In genomic region chr9:122261469-122261881, GRCh38 we compare ENCODE assay signal across 8 cellular contexts. TPM values are rescaled to one million over a fixed set of nuclear protein-coding genes. Genes with fewer than 3 reads are reported as not detected.
DNase-seq lines count a peak whose midpoint lies in the region; ATAC-seq and TF ChIP-seq lines count a peak whose summit lies in the region.

No MANE protein-coding gene starts in this region.

- no peaks in the 10 kb centered on the region for H3K9me3 ChIP-seq in osteoblast (ENCODE audit: low read depth, low read length)

- peaks cover 29% of the 10 kb centered on the region for H3K4me1 ChIP-seq in osteoblast (ENCODE audit: insufficient read depth, low read length)

- peaks cover 71% of the 10 kb centered on the region for H3K79me2 ChIP-seq in osteoblast (ENCODE audit: insufficient read depth, low read length)

- DNase-seq in COLO829 (ENCODE audit: low spot score) = peak; percentile 98
- peak; percentile 47 to 73 for DNase-seq in NCI-H187 (lab: John Stamatoyannopoulos, UW)
- DNase-seq in endothelial cell (ENCODE audit: low spot score) = no peak
- peak; percentile 94 for DNase-seq in osteoblast (ENCODE audit: insufficient read length, low spot score, missing footprints)
- DNase-seq in stimulated activated naive B cell treated with anti-CD40 and anti-IgM and Interleukin-4, amounts not matched to agents 10 μg/mL and 1 μg/mL and 100 μg/mL, for 72 hours = no peak
- DNase-seq in UCSD-AML1 (lab: John Stamatoyannopoulos, UW; ENCODE audit: unreplicated experiment) = no peak

- peaks cover 18% of the 10 kb centered on the region for H4K20me1 ChIP-seq in osteoblast (ENCODE audit: insufficient read depth, low read length)

- TF ChIP-seq CTCF in endothelial cell (IDR thresholded peaks at IDR 0.05; ENCODE audit: unreplicated experiment) = no peak
- TF ChIP-seq CTCF in osteoblast (IDR thresholded peaks at IDR 0.05; ENCODE audit: extremely low read depth, low read depth, low read length) = no peak

- no peaks in the 10 kb centered on the region for H3K9me3 Mint-ChIP-seq in endothelial cell (ENCODE audit: unreplicated experiment)
- no peaks in the 10 kb centered on the region for H3K9me3 Mint-ChIP-seq in stimulated activated naive B cell treated with anti-CD40 and anti-IgM and Interleukin-4, amounts not matched to agents 10 μg/mL and 1 μg/mL and 100 μg/mL, for 72 hours

- H3K4me2 ChIP-seq in osteoblast (ENCODE audit: insufficient read depth, low read length) = no peak overlapping the region

- H3K36me3 Mint-ChIP-seq in endothelial cell (ENCODE audit: low read depth, unreplicated experiment) = peaks cover 27% of the 10 kb centered on the region
- H3K36me3 Mint-ChIP-seq in stimulated activated naive B cell treated with anti-CD40 and anti-IgM and Interleukin-4, amounts not matched to agents 10 μg/mL and 1 μg/mL and 100 μg/mL, for 72 hours = peaks cover 17 to 38% of the 10 kb centered on the region in 2 donors

- H3K27me3 ChIP-seq in osteoblast (ENCODE audit: insufficient read depth, low read length) = no peaks in the 10 kb centered on the region

- no peaks in the 10 kb centered on the region for H3K27me3 Mint-ChIP-seq in endothelial cell (ENCODE audit: unreplicated experiment)
- H3K27me3 Mint-ChIP-seq in stimulated activated naive B cell treated with anti-CD40 and anti-IgM and Interleukin-4, amounts not matched to agents 10 μg/mL and 1 μg/mL and 100 μg/mL, for 72 hours = no peaks in the 10 kb centered on the region

- no peak overlapping the region for H3K27ac ChIP-seq in osteoblast (ENCODE audit: low read depth, low read length)

- H3K36me3 ChIP-seq in osteoblast (ENCODE audit: insufficient read depth, low read length) = peaks cover 29% of the 10 kb centered on the region

- H3K4me1 Mint-ChIP-seq in endothelial cell (ENCODE audit: unreplicated experiment) = peaks cover 43% of the 10 kb centered on the region
- H3K4me1 Mint-ChIP-seq in stimulated activated naive B cell treated with anti-CD40 and anti-IgM and Interleukin-4, amounts not matched to agents 10 μg/mL and 1 μg/mL and 100 μg/mL, for 72 hours = peaks cover 22 to 55% of the 10 kb centered on the region in 2 donors

- H3K4me3 ChIP-seq in osteoblast (ENCODE audit: insufficient read depth, low read length) = no peak overlapping the region

- H3K4me3 Mint-ChIP-seq in endothelial cell (ENCODE audit: unreplicated experiment) = peak overlapping the region; percentile 37
- H3K4me3 Mint-ChIP-seq in stimulated activated naive B cell treated with anti-CD40 and anti-IgM and Interleukin-4, amounts not matched to agents 10 μg/mL and 1 μg/mL and 100 μg/mL, for 72 hours = no peak overlapping the region

- no peak for ATAC-seq in stimulated activated naive B cell treated with anti-CD40 and anti-IgM and Interleukin-4, amounts not matched to agents 10 μg/mL and 1 μg/mL and 100 μg/mL, for 72 hours (replicated peaks)
- ATAC-seq in HG03025 (IDR thresholded peaks at IDR 0.05; ENCODE audit: low FRiP score, unreplicated experiment) = no peak
- ATAC-seq in activated CD4-positive, CD25-positive, alpha-beta regulatory T cell treated with anti-CD3 and anti-CD28 coated beads, Interleukin-2, amount 50 U/mL, for 24 hours = no peak

- H2AFZ ChIP-seq in osteoblast (ENCODE audit: low read length) = no peak overlapping the region

- H3K27ac Mint-ChIP-seq in endothelial cell (ENCODE audit: unreplicated experiment) = peak overlapping the region; percentile 38
- H3K27ac Mint-ChIP-seq in stimulated activated naive B cell treated with anti-CD40 and anti-IgM and Interleukin-4, amounts not matched to agents 10 μg/mL and 1 μg/mL and 100 μg/mL, for 72 hours = no peak overlapping the region

RNA-seq across cellular contexts. Expression of gene RBM18, which starts 3.2 kb away (rescaled TPM):
- total RNA-seq in endothelial cell (ENCODE audit: unreplicated experiment) = 22.2 TPM
- total RNA-seq in osteoblast = 10.0 and 10.9 TPM in 2 replicates

RNA-seq across cellular contexts. Expression of gene MRRF, which starts 3.2 kb away (rescaled TPM):
- total RNA-seq in endothelial cell (ENCODE audit: unreplicated experiment) = 40.3 TPM
- total RNA-seq in osteoblast = 35.8 and 41.5 TPM in 2 replicates

RNA-seq across cellular contexts. Expression of gene LHX6, which starts 32.7 kb away (rescaled TPM):
- total RNA-seq in endothelial cell (ENCODE audit: unreplicated experiment) (6.0 TPM), osteoblast (not detected in 2 replicates)

Comparison
In these comparisons a context has a peak if more than half of its experiments do, and no peak if none do; other contexts are left out.
1. DNase-seq: peak in COLO829 (single experiment), NCI-H187 (2 of 2) and osteoblast (single experiment); none in endothelial cell (single experiment), stimulated activated naive B cell treated with anti-CD40 and anti-IgM and Interleukin-4, amounts not matched to agents 10 μg/mL and 1 μg/mL and 100 μg/mL, for 72 hours (single experiment) and UCSD-AML1 (single experiment).